Comparison of ENCODE assay signal across 11 cellular contexts in genomic region chr14:69355955-69356321, GRCh38. TPM values are rescaled to one million over a fixed set of nuclear protein-coding genes. Genes with fewer than 3 reads are reported as not detected.
DNase-seq lines count a peak whose midpoint lies in the region; ATAC-seq, FAIRE-seq and TF ChIP-seq lines count a peak whose summit lies in the region.
"Had no signal": no experiment of that assay in that cellular context is flagged by ENCODE, and none has a peak within 500 bp of the region (broad histone marks: within the 10 kb centered on the region; RNA-seq: fewer than 3 reads in every experiment).

No MANE protein-coding gene starts in this region.

- no peak for TF ChIP-seq CTCF in brain microvascular endothelial cell (IDR thresholded peaks at IDR 0.05; ENCODE audit: low read depth, low read length, missing control alignments)

- FAIRE-seq in HTR-8/SVneo (lab: Jason Lieb, UNC) = peak; percentile 96

- H3K27ac ChIP-seq in brain microvascular endothelial cell = no peak overlapping the region
- H3K27ac ChIP-seq in temporal lobe (ENCODE audit: low read depth, low read length) = peak overlapping the region; percentile 50
- H3K27ac ChIP-seq: foreskin keratinocyte, KMS-11 had no signal

- H3K27me3 ChIP-seq in brain microvascular endothelial cell (replicated peaks) = no peaks in the 10 kb centered on the region

- no peaks in the 10 kb centered on the region for H3K36me3 ChIP-seq in brain microvascular endothelial cell (replicated peaks)

- no peak for ATAC-seq in GM18517 (IDR thresholded peaks at IDR 0.05; ENCODE audit: unreplicated experiment)
- ATAC-seq: activated naive CD4-positive, alpha-beta T cell treated with anti-CD3 and anti-CD28 coated beads, Interleukin-2, amount 50 U/mL, for 72 hours; foreskin keratinocyte had no signal

- DNase-seq in HTR-8/SVneo (ENCODE audit: insufficient read length, low spot score) = peak; percentile 67
- DNase-seq in brain microvascular endothelial cell = peak; percentile 17
- DNase-seq in kidney tubule cell (ENCODE audit: low spot score) = peak; percentile 70
- DNase-seq in globus pallidus (ENCODE audit: low spot score) = no peak
- DNase-seq in mesenteric fat pad (ENCODE audit: low spot score) = no peak
- no peak for DNase-seq in NCI-H2227 treated with DMSO at 0.1 percent for 48 hours (lab: John Stamatoyannopoulos, UW)
- DNase-seq: foreskin keratinocyte had no signal

- in situ Hi-C loops in brain microvascular endothelial cell (cut with HindIII; ENCODE audit: low pct_ligation_motif_present, low sequenced_read_pairs) = no loop called here

- no peak overlapping the region for H3K4me3 ChIP-seq in brain microvascular endothelial cell (ENCODE audit: low read depth, low read length)

RNA-seq across cellular contexts. Expression of gene ERH, which starts 42.2 kb away (rescaled TPM):
- total RNA-seq in temporal lobe = 70.6 TPM
- total RNA-seq in mesenteric fat pad = 140 TPM

RNA-seq across cellular contexts. Expression of gene SLC39A9, which starts 42.6 kb away (rescaled TPM):
- total RNA-seq in temporal lobe = 66.6 TPM
- 55.0 TPM for total RNA-seq in mesenteric fat pad

Comparison
In these comparisons a context has a peak if more than half of its experiments do, and no peak if none do; other contexts are left out.
1. DNase-seq: peak in HTR-8/SVneo (single experiment), brain microvascular endothelial cell (single experiment) and kidney tubule cell (single experiment); none in globus pallidus (single experiment), mesenteric fat pad (single experiment) and NCI-H2227 treated with DMSO at 0.1 percent for 48 hours (single experiment).